Comparison of ENCODE assay signal across 11 cellular contexts in the genomic region with DNA sequence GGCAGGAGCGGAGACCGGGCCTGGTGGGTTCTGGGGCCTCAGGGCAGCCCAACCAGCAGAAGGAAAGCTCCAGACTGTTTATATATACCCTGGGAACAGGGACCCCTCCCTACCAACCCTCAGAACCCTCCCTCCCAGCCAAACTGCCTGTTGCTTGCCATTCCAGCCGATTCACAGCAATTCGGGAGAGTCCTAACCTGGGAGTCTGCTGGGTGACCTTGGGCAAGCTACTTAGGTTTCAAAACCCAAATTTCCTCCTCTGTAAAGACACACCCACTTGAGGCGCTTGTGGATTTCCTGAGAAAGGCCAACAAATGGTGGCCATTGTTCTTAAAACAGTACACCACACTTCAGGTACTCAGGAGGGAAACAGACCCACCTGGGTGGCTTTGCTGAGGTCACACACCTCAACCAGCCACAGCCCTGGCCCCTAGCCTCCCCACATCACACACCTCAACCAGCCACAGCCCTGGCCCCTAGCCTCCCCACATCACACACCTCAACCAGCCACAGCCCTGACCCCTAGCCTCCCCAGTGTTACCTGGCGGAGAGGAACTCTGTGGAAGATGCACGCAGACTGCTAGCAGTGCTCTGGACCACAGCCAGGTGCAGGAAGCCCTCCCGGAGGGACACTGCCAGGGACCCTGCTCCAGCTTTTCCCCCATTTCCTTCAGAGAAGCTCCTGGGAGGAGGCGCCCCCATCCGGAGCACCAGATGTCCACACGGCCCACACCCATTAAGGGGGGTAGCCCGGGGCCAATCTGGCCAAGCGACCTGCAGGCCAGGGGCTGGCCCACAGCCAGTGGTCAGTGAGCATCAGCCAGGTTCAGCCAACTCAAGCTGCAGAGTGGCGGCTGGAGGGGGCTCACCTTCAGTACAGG. TPM values are rescaled to one million over a fixed set of nuclear protein-coding genes. Genes with fewer than 3 reads are reported as not detected.
A peak's percentile ranks its signal among the peaks of the same experiment; 100 is the strongest.
DNase-seq lines count a peak whose midpoint lies in the region; ATAC-seq and TF ChIP-seq lines count a peak whose summit lies in the region.
"Had no signal": no experiment of that assay in that cellular context is flagged by ENCODE, and none has a peak within 500 bp of the region (broad histone marks: within the 10 kb centered on the region; RNA-seq: fewer than 3 reads in every experiment).

No MANE protein-coding gene starts in this region.

- H3K4me1 ChIP-seq in SK-N-SH (ENCODE audit: control insufficient read depth in 1 of 2, insufficient read depth in 2 of 2, low read depth in 1 of 2, low read length in 1 of 2), result no peaks in the 10 kb centered on the region; a peak in 1 of 4 replicates
- peaks cover 19% of the 10 kb centered on the region for H3K4me1 ChIP-seq in Loucy (ENCODE audit: insufficient read depth, low read length, poor library complexity, severe bottlenecking)
- no peaks in the 10 kb centered on the region for H3K4me1 ChIP-seq in osteoblast (ENCODE audit: insufficient read depth, low read length)
- peaks cover 8% of the 10 kb centered on the region; the same call in 1 of the 2 replicates for H3K4me1 ChIP-seq in Karpas-422 (ENCODE audit: low read length)

- H4K20me1 ChIP-seq in SK-N-SH (ENCODE audit: insufficient read depth) (no peaks in the 10 kb centered on the region), Loucy (ENCODE audit: insufficient read depth, low read length, poor library complexity, severe bottlenecking) (no peaks in the 10 kb centered on the region), osteoblast (ENCODE audit: insufficient read depth, low read length) (peaks cover 6% of the 10 kb centered on the region), Karpas-422 (ENCODE audit: insufficient read depth, low read depth, low read length) (peaks cover 35% of the 10 kb centered on the region)

- ATAC-seq in SK-N-SH treated with all-trans-retinoic acid at 6 μM for 48 hours (no peak), GM19324 (IDR thresholded peaks at IDR 0.05; ENCODE audit: low FRiP score, unreplicated experiment) (no peak)
- ATAC-seq: HCT116 had no signal

- TF ChIP-seq CTCF in SK-N-SH (IDR thresholded peaks at IDR 0.05), result no peak
- TF ChIP-seq CTCF in Loucy (conservative IDR thresholded peaks at IDR 0.05; ENCODE audit: low read length), result no peak
- TF ChIP-seq CTCF in osteoblast (IDR thresholded peaks at IDR 0.05; ENCODE audit: extremely low read depth, low read depth, low read length), result no peak

- H3K9me2 ChIP-seq in SK-N-SH (no peaks in the 10 kb centered on the region), Loucy (replicated peaks; ENCODE audit: low read depth, low read length) (no peaks in the 10 kb centered on the region), Karpas-422 (replicated peaks; ENCODE audit: insufficient read depth, low read length) (no peaks in the 10 kb centered on the region)

- H3F3A ChIP-seq in SK-N-SH (replicated peaks; ENCODE audit: insufficient read depth) (no peaks in the 10 kb centered on the region), Loucy (ENCODE audit: low read depth) (no peaks in the 10 kb centered on the region)

- 90% methylated on average over 2 of the region's 14 CpGs for WGBS in SK-N-SH (ENCODE audit: low lambda C conversion rate)

- H3K9ac ChIP-seq in SK-N-SH (no peak overlapping the region), Loucy (ENCODE audit: low read depth, low read length, poor library complexity, severe bottlenecking) (no peak overlapping the region), Karpas-422 (ENCODE audit: low read length) (no peak overlapping the region)

- no peak for TF ChIP-seq EP300 in SK-N-SH (IDR thresholded peaks at IDR 0.05; ENCODE audit: borderline replicate concordance in 1 of 2, low read depth in 1 of 2, low read length in 1 of 2)

- TF ChIP-seq RAD21 in SK-N-SH (IDR thresholded peaks at IDR 0.05; ENCODE audit: low read length), result no peak

- H2AFZ ChIP-seq in SK-N-SH (ENCODE audit: low read depth) (no peak overlapping the region), Loucy (ENCODE audit: low read length) (no peak overlapping the region), osteoblast (ENCODE audit: low read length) (no peak overlapping the region), Karpas-422 (ENCODE audit: low read length) (no peak overlapping the region)

- H3K4me3 ChIP-seq in SK-N-SH (ENCODE audit: low read depth in 2 of 2, low read length in 1 of 2) (no peak overlapping the region), Loucy (ENCODE audit: low read length, poor library complexity, severe bottlenecking) (no peak overlapping the region), osteoblast (ENCODE audit: insufficient read depth, low read length) (no peak overlapping the region), Karpas-422 (ENCODE audit: low read length) (no peak overlapping the region)

- DNase-seq in SK-N-SH (peak; percentile 71), osteoblast (ENCODE audit: insufficient read length, low spot score, missing footprints) (peak; percentile 87), NCI-H2227 (lab: John Stamatoyannopoulos, UW; ENCODE audit: unreplicated experiment) (no peak), Karpas-422 (no peak)
- peak; percentile 39 for DNase-seq in central memory CD4-positive, alpha-beta T cell
- DNase-seq: NCI-H1105 had no signal

- no peak overlapping the region for H3K4me2 ChIP-seq in SK-N-SH
- peak overlapping the region; percentile 21 for H3K4me2 ChIP-seq in Loucy (ENCODE audit: low read depth, low read length, poor library complexity, severe bottlenecking)
- H3K4me2 ChIP-seq in osteoblast (ENCODE audit: insufficient read depth, low read length), result no peak overlapping the region
- no peak overlapping the region for H3K4me2 ChIP-seq in Karpas-422 (ENCODE audit: low read depth, low read length, poor library complexity, severe bottlenecking)

- no peak overlapping the region for H3K27ac ChIP-seq in SK-N-SH (ENCODE audit: low read depth in 2 of 2, low read length in 1 of 2)
- H3K27ac ChIP-seq in osteoblast (ENCODE audit: low read depth, low read length), result no peak overlapping the region
- H3K27ac ChIP-seq in Karpas-422 (ENCODE audit: low read length), result no peak overlapping the region
- H3K27ac ChIP-seq: VCaP had no signal

- POLR2A ChIA-PET in SK-N-SH (lab: Yijun Ruan, JAX), result no interaction called here

- no peaks in the 10 kb centered on the region for H3K9me3 ChIP-seq in SK-N-SH
- H3K9me3 ChIP-seq in Loucy (ENCODE audit: insufficient read depth, low read depth, low read length), result no peaks in the 10 kb centered on the region
- no peaks in the 10 kb centered on the region for H3K9me3 ChIP-seq in osteoblast (ENCODE audit: low read depth, low read length)
- H3K9me3 ChIP-seq in Karpas-422 (ENCODE audit: low read length), result no peaks in the 10 kb centered on the region

- H3K79me2 ChIP-seq in SK-N-SH (ENCODE audit: insufficient read depth) (no peaks in the 10 kb centered on the region), Loucy (ENCODE audit: insufficient read depth, low read length) (no peaks in the 10 kb centered on the region), osteoblast (ENCODE audit: insufficient read depth, low read length) (no peaks in the 10 kb centered on the region), Karpas-422 (ENCODE audit: low read length) (no peaks in the 10 kb centered on the region)

- no peaks in the 10 kb centered on the region for H3K36me3 ChIP-seq in SK-N-SH (replicated peaks in 1 of 2; ENCODE audit: control insufficient read depth in 1 of 2, insufficient read depth in 2 of 2, low read length in 1 of 2)
- H3K36me3 ChIP-seq in Loucy (ENCODE audit: insufficient read depth, low read length), result peaks cover 32% of the 10 kb centered on the region; the same call in 1 of the 2 replicates
- no peaks in the 10 kb centered on the region for H3K36me3 ChIP-seq in osteoblast (ENCODE audit: insufficient read depth, low read length)
- H3K36me3 ChIP-seq in Karpas-422 (ENCODE audit: insufficient read depth, low read length), result 0 out of 2 replicates have a peak, but pooled peaks cover 2% of the 10 kb centered on the region

- CTCF ChIA-PET in SK-N-SH (lab: Yijun Ruan, JAX), result interaction anchor here (0.9 to 1.2 kb wide), 2 partner anchors 86 to 211 kb away, joined by 4 read pairs; no protein-coding TSS in a partner anchor

- peaks cover 26% of the 10 kb centered on the region; the same call in 1 of the 2 replicates for H3K27me3 ChIP-seq in SK-N-SH (ENCODE audit: insufficient read depth)
- no peaks in the 10 kb centered on the region for H3K27me3 ChIP-seq in Loucy (ENCODE audit: insufficient read depth, low read length, poor library complexity, severe bottlenecking)
- peaks cover 44% of the 10 kb centered on the region for H3K27me3 ChIP-seq in osteoblast (ENCODE audit: insufficient read depth, low read length)
- no peaks in the 10 kb centered on the region; the same call in 1 of the 2 replicates for H3K27me3 ChIP-seq in Karpas-422 (ENCODE audit: low read length)

TF ChIP-seq in SK-N-SH, 30 proteins besides CTCF, POLR2A, EP300 and RAD21 (continues in another document):
- TF ChIP-seq TCF12 (IDR thresholded peaks at IDR 0.05), result no peak

TF ChIP-seq in SK-N-SH treated with all-trans-retinoic acid at 6 μM for 48 hours, 23 proteins besides CTCF, POLR2A, EP300 and RAD21 (continues in another document):
- TF ChIP-seq ISL1 (CRISPR knock-in tag; IDR thresholded peaks at IDR 0.05), result no peak
- TF ChIP-seq ZFP30 (CRISPR knock-in tag; IDR thresholded peaks at IDR 0.05), result no peak
- TF ChIP-seq GLIS3 (CRISPR knock-in tag; IDR thresholded peaks at IDR 0.05), result no peak

RNA-seq across cellular contexts. Expression of a gene that starts 6.2 kb away (rescaled TPM):
- polyA plus RNA-seq in SK-N-SH (2012; rRNA removed), result not detected in 2 replicates
- polyA plus RNA-seq in SK-N-SH (2012; cell fraction: cytosol; rRNA removed), result not detected in 2 replicates
- not detected in 2 replicates for polyA plus RNA-seq in SK-N-SH (2012; cell fraction: nucleus; rRNA removed)
- total RNA-seq in osteoblast, result not detected in 2 replicates
- total RNA-seq in Karpas-422 (2014; rRNA removed; shearing (Covaris generic); ENCODE audit: low replicate concordance), result 3.2 and 6.5 TPM in 2 replicates

RNA-seq across cellular contexts. Expression of a gene that starts 18.0 kb away (rescaled TPM):
- 0.10 and 0.12 TPM in 2 replicates for polyA plus RNA-seq in SK-N-SH (2012; rRNA removed)
- 0.03 TPM in 1 of 2 replicates, not detected in the other for polyA plus RNA-seq in SK-N-SH (2012; cell fraction: cytosol; rRNA removed)
- polyA plus RNA-seq in SK-N-SH (2012; cell fraction: nucleus; rRNA removed), result 1.3 and 1.9 TPM in 2 replicates
- under 0.01 TPM in 2 replicates for total RNA-seq in osteoblast
- total RNA-seq in Karpas-422 (2014; rRNA removed; shearing (Covaris generic); ENCODE audit: low replicate concordance), result 130 and 141 TPM in 2 replicates

RNA-seq across cellular contexts. Expression of a gene that starts 38.3 kb away (rescaled TPM):
- 8.1 and 15.6 TPM in 2 replicates for polyA plus RNA-seq in SK-N-SH (2012; rRNA removed)
- polyA plus RNA-seq in SK-N-SH (2012; cell fraction: cytosol; rRNA removed), result 4.9 and 8.5 TPM in 2 replicates
- polyA plus RNA-seq in SK-N-SH (2012; cell fraction: nucleus; rRNA removed), result 12.6 and 17.3 TPM in 2 replicates
- total RNA-seq in osteoblast, result 1.2 and 1.8 TPM in 2 replicates
- total RNA-seq in Karpas-422 (2014; rRNA removed; shearing (Covaris generic); ENCODE audit: low replicate concordance), result 83.8 and 108 TPM in 2 replicates

Comparison
In these comparisons a context has a peak if more than half of its experiments do, and no peak if none do; other contexts are left out.
1. DNase-seq: peak in SK-N-SH (single experiment), central memory CD4-positive, alpha-beta T cell (single experiment) and osteoblast (single experiment); none in NCI-H2227 (single experiment) and Karpas-422 (single experiment).
2. RNA of a gene that starts 18.0 kb away (total RNA-seq): 130 to 141 TPM in Karpas-422; under 0.01 TPM in osteoblast; every median in the first group is over 100 times any median in the second.
3. RNA of a gene that starts 38.3 kb away (total RNA-seq): 83.8 to 108 TPM in Karpas-422; 1.2 to 1.8 TPM in osteoblast; every median in the first group is over 10 times any median in the second.